1 cellular context compared by ENCODE assay signal in the genomic region with DNA sequence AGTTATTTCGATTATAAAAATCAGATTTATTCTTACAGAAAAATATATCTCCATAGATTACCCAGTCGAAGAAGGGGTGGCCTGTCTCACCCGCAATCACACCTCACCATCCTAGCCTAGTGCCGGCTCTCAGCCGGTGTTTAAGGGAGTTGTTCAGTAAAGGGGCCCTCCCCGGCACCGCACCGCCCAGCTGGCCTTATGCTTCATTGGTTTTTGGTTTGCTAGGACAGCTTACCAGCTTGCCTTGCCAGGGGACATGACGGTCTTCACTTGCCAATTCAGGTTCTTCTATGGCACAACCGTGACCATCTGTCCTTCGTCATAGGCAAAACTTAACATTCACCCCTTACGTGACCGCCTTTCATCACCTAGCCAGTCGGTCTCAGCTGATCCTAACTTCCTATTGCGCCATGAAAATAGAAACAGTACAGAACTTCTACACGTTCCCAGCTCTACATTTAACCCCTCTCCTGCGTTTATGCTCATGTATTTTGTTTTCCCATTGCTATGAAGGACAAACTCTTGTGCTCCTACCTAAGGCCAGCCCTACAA.
TF ChIP-seq lines count a peak whose summit lies in the region.

No MANE protein-coding gene starts in this region.

TF ChIP-seq in HepG2, 621 proteins besides CTCF, POLR2A, EP300 and RAD21:
- TF ChIP-seq SP140L (CRISPR knock-in tag; IDR thresholded peaks at IDR 0.05; ENCODE audit: borderline replicate concordance): no peak
- no peak for TF ChIP-seq ZNF343 (CRISPR knock-in tag; IDR thresholded peaks at IDR 0.05)
- no peak for TF ChIP-seq ZNF263 (CRISPR knock-in tag; IDR thresholded peaks at IDR 0.05)
- no peak for TF ChIP-seq KDM5B (CRISPR knock-in tag; IDR thresholded peaks at IDR 0.05; ENCODE audit: borderline replicate concordance)
- TF ChIP-seq HOXA3 (CRISPR knock-in tag; IDR thresholded peaks at IDR 0.05): peak; percentile 6; the same call in 1 of the 2 replicates
- TF ChIP-seq, protein P1, sequence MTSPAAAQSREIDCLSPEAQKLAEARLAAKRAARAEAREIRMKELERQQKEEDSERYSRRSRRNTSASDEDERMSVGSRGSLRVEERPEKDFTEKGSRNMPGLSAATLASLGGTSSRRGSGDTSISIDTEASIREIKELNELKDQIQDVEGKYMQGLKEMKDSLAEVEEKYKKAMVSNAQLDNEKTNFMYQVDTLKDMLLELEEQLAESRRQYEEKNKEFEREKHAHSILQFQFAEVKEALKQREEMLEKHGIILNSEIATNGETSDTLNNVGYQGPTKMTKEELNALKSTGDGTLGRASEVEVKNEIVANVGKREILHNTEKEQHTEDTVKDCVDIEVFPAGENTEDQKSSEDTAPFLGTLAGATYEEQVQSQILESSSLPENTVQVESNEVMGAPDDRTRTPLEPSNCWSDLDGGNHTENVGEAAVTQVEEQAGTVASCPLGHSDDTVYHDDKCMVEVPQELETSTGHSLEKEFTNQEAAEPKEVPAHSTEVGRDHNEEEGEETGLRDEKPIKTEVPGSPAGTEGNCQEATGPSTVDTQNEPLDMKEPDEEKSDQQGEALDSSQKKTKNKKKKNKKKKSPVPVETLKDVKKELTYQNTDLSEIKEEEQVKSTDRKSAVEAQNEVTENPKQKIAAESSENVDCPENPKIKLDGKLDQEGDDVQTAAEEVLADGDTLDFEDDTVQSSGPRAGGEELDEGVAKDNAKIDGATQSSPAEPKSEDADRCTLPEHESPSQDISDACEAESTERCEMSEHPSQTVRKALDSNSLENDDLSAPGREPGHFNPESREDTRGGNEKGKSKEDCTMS (CRISPR knock-in tag; conservative IDR thresholded peaks at IDR 0.05): no peak
- TF ChIP-seq NFE2L1 (CRISPR knock-in tag; IDR thresholded peaks at IDR 0.05; ENCODE audit: borderline replicate concordance): no peak
- TF ChIP-seq, protein P2, sequence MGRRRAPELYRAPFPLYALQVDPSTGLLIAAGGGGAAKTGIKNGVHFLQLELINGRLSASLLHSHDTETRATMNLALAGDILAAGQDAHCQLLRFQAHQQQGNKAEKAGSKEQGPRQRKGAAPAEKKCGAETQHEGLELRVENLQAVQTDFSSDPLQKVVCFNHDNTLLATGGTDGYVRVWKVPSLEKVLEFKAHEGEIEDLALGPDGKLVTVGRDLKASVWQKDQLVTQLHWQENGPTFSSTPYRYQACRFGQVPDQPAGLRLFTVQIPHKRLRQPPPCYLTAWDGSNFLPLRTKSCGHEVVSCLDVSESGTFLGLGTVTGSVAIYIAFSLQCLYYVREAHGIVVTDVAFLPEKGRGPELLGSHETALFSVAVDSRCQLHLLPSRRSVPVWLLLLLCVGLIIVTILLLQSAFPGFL (CRISPR knock-in tag; IDR thresholded peaks at IDR 0.05): no peak
- no peak for TF ChIP-seq HMGA1 (CRISPR knock-in tag; conservative IDR thresholded peaks at IDR 0.05)
- TF ChIP-seq YY1 (IDR thresholded peaks at IDR 0.05; ENCODE audit: insufficient read depth, insufficient replicate concordance, low read depth, low read length): no peak
- no peak for TF ChIP-seq FOXC1 (CRISPR knock-in tag; IDR thresholded peaks at IDR 0.05; ENCODE audit: borderline replicate concordance)
- TF ChIP-seq RAD51 (IDR thresholded peaks at IDR 0.05; ENCODE audit: borderline replicate concordance): no peak
- TF ChIP-seq, protein P3, sequence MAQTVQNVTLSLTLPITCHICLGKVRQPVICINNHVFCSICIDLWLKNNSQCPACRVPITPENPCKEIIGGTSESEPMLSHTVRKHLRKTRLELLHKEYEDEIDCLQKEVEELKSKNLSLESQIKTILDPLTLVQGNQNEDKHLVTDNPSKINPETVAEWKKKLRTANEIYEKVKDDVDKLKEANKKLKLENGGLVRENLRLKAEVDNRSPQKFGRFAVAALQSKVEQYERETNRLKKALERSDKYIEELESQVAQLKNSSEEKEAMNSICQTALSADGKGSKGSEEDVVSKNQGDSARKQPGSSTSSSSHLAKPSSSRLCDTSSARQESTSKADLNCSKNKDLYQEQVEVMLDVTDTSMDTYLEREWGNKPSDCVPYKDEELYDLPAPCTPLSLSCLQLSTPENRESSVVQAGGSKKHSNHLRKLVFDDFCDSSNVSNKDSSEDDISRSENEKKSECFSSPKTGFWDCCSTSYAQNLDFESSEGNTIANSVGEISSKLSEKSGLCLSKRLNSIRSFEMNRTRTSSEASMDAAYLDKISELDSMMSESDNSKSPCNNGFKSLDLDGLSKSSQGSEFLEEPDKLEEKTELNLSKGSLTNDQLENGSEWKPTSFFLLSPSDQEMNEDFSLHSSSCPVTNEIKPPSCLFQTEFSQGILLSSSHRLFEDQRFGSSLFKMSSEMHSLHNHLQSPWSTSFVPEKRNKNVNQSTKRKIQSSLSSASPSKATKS (CRISPR knock-in tag; IDR thresholded peaks at IDR 0.05): no peak
- TF ChIP-seq ETV5 (CRISPR knock-in tag; IDR thresholded peaks at IDR 0.05; ENCODE audit: borderline replicate concordance): no peak
- TF ChIP-seq ZNF501 (CRISPR knock-in tag; IDR thresholded peaks at IDR 0.05): 0 out of 2 replicates have a peak, but pooled peaks have one; percentile 15
- TF ChIP-seq, protein P4, sequence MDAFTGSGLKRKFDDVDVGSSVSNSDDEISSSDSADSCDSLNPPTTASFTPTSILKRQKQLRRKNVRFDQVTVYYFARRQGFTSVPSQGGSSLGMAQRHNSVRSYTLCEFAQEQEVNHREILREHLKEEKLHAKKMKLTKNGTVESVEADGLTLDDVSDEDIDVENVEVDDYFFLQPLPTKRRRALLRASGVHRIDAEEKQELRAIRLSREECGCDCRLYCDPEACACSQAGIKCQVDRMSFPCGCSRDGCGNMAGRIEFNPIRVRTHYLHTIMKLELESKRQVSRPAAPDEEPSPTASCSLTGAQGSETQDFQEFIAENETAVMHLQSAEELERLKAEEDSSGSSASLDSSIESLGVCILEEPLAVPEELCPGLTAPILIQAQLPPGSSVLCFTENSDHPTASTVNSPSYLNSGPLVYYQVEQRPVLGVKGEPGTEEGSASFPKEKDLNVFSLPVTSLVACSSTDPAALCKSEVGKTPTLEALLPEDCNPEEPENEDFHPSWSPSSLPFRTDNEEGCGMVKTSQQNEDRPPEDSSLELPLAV (CRISPR knock-in tag; conservative IDR thresholded peaks at IDR 0.05; ENCODE audit: low read depth): no peak
- TF ChIP-seq, protein P5, sequence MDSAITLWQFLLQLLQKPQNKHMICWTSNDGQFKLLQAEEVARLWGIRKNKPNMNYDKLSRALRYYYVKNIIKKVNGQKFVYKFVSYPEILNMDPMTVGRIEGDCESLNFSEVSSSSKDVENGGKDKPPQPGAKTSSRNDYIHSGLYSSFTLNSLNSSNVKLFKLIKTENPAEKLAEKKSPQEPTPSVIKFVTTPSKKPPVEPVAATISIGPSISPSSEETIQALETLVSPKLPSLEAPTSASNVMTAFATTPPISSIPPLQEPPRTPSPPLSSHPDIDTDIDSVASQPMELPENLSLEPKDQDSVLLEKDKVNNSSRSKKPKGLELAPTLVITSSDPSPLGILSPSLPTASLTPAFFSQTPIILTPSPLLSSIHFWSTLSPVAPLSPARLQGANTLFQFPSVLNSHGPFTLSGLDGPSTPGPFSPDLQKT (CRISPR knock-in tag; IDR thresholded peaks at IDR 0.05; ENCODE audit: borderline replicate concordance): no peak
- peak; percentile 13; the same call in 1 of the 2 replicates for TF ChIP-seq CEBPB (IDR thresholded peaks at IDR 0.05; ENCODE audit: borderline replicate concordance, low read depth, low read length)
- TF ChIP-seq, protein P6, sequence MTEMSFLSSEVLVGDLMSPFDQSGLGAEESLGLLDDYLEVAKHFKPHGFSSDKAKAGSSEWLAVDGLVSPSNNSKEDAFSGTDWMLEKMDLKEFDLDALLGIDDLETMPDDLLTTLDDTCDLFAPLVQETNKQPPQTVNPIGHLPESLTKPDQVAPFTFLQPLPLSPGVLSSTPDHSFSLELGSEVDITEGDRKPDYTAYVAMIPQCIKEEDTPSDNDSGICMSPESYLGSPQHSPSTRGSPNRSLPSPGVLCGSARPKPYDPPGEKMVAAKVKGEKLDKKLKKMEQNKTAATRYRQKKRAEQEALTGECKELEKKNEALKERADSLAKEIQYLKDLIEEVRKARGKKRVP (CRISPR knock-in tag; IDR thresholded peaks at IDR 0.05): no peak
- TF ChIP-seq NCOR1 (IDR thresholded peaks at IDR 0.05; ENCODE audit: borderline replicate concordance, low read length): no peak
- TF ChIP-seq ZBTB38 (CRISPR knock-in tag; IDR thresholded peaks at IDR 0.05): peak; percentile 63; the same call in 1 of the 2 replicates
